ENCODE assay signal across 12 cellular contexts in the genomic region with DNA sequence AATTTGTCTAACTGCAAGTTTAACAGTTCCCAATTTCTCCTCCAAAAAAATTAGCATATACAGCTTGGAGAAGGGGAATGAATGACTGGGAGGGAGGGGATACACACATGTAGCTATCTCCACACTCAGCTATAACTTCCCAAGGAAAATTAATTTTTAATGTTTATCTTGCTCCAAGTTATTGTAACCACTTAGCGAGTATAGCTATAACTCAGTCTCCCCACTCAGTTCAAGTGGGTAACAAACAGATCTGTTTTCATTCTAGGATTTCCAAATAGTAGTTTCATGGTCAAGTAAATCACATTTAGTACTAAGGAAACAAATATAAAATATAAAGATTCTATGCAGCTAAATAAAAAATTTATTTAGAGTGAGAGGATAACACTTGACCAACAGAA. TPM values are rescaled to one million over a fixed set of nuclear protein-coding genes. Genes with fewer than 3 reads are reported as not detected.
A peak's percentile ranks its signal among the peaks of the same experiment; 100 is the strongest.
DNase-seq lines count a peak whose midpoint lies in the region; TF ChIP-seq lines count a peak whose summit lies in the region.
"Had no signal": no experiment of that assay in that cellular context is flagged by ENCODE, and none has a peak within 500 bp of the region (broad histone marks: within the 10 kb centered on the region; RNA-seq: fewer than 3 reads in every experiment).

No MANE protein-coding gene starts in this region.

- intact Hi-C loops in cardiac septum (cut with DNase I) (loop anchor here (2.0 to 5.0 kb wide), 2 partner anchors 227 to 737 kb away; no protein-coding TSS in a partner anchor), posterior cingulate gyrus (cut with DNase I) (loop anchor here (2.0 kb wide), 2 partner anchors 19 to 29 kb away; no protein-coding TSS in a partner anchor)

- no peak overlapping the region for H3K4me3 ChIP-seq in right atrium auricular region
- H3K4me3 ChIP-seq: body of pancreas had no signal

- H3K27ac ChIP-seq in right atrium auricular region = peak overlapping the region; percentile 97 to 100
- peak overlapping the region; percentile 100 for H3K27ac ChIP-seq in VCaP

- H3K27ac Mint-ChIP-seq in mesothelial cell of epicardium = peak overlapping the region; percentile 97

- peaks cover 47% of the 10 kb centered on the region for H3K4me1 Mint-ChIP-seq in mesothelial cell of epicardium

- no peak for DNase-seq in right atrium auricular region (ENCODE audit: low spot score)
- no peak for DNase-seq in cardiac septum (ENCODE audit: low spot score)
- DNase-seq in mesothelial cell of epicardium (ENCODE audit: low spot score in 2 of 2, unreplicated experiment in 2 of 2) = no peak
- DNase-seq in CD1c-positive myeloid dendritic cell (ENCODE audit: extremely low spot score) = no peak
- DNase-seq in ureter (ENCODE audit: low spot score) = no peak
- no peak for DNase-seq in amniotic stem cell (lab: John Stamatoyannopoulos, UW)
- DNase-seq in posterior cingulate gyrus = no peak
- DNase-seq: body of pancreas, C1 segment of cervical spinal cord, hypothalamus, KBM-7 had no signal

- H3K4me1 ChIP-seq in right atrium auricular region = peaks cover 0 to 50% of the 10 kb centered on the region in 2 donors

- H3K27me3 Mint-ChIP-seq in mesothelial cell of epicardium (ENCODE audit: low read depth) = no peaks in the 10 kb centered on the region

- no peaks in the 10 kb centered on the region for H3K36me3 ChIP-seq in right atrium auricular region

- peak overlapping the region; percentile 77 for H3K4me3 Mint-ChIP-seq in mesothelial cell of epicardium

- no peaks in the 10 kb centered on the region for H3K36me3 Mint-ChIP-seq in mesothelial cell of epicardium

- no peaks in the 10 kb centered on the region for H3K9me3 ChIP-seq in right atrium auricular region
- H3K9me3 ChIP-seq: body of pancreas had no signal

- H3K9me3 Mint-ChIP-seq in mesothelial cell of epicardium = no peaks in the 10 kb centered on the region

- no peak for TF ChIP-seq CTCF in right atrium auricular region (IDR thresholded peaks at IDR 0.05)
- no peak for TF ChIP-seq CTCF in VCaP (conservative IDR thresholded peaks at IDR 0.05)
- TF ChIP-seq CTCF in mesothelial cell of epicardium (IDR thresholded peaks at IDR 0.05; ENCODE audit: unreplicated experiment) = no peak

- H3K27me3 ChIP-seq in right atrium auricular region = no peaks in the 10 kb centered on the region
- H3K27me3 ChIP-seq: body of pancreas had no signal

RNA-seq across cellular contexts. Expression of gene NFIB, which starts 10.0 kb away (rescaled TPM):
- total RNA-seq in right atrium auricular region (10 to 100 TPM; 74.4 to 80.1 TPM), cardiac septum (129 TPM), mesothelial cell of epicardium (213 to 237 TPM (median 230 TPM) in 3 replicates), ureter (99.1 TPM)
